Comparison of ENCODE assay signal across 8 cellular contexts in genomic region chr5:62412549-62413329, GRCh38. TPM values are rescaled to one million over a fixed set of nuclear protein-coding genes. Genes with fewer than 3 reads are reported as not detected.
DNase-seq lines count a peak whose midpoint lies in the region; ATAC-seq, FAIRE-seq and TF ChIP-seq lines count a peak whose summit lies in the region.

IPO11 (plus strand) TSS chr5:62412763; CDS start chr5:62437280, 24,517 bp downstream.

- H3K79me2 ChIP-seq in HepG2 (ENCODE audit: insufficient read depth, low read length): peaks cover 47% of the 10 kb centered on the region

- peak within 1 kb of the TSS; percentile 87 for H3K9ac ChIP-seq in HepG2 (ENCODE audit: insufficient read depth, low read depth, low read length)

- peaks cover 19% of the 10 kb centered on the region for H3K4me1 ChIP-seq in HepG2 (ENCODE audit: insufficient read depth, low read length)

- H3K27me3 ChIP-seq in HepG2 (ENCODE audit: control insufficient read depth in 1 of 2, insufficient read depth in 2 of 2, low read length in 2 of 2): no peaks in the 10 kb centered on the region; a peak in 1 of 5 replicates

- no peak; a peak in 1 of 4 replicates for TF ChIP-seq EP300 in HepG2 (IDR thresholded peaks at IDR 0.05; ENCODE audit: low read depth in 2 of 2, low read length in 2 of 2)
- no peak for TF ChIP-seq EP300 in HepG2 (CRISPR knock-in tag; IDR thresholded peaks at IDR 0.05; ENCODE audit: borderline replicate concordance)

- POLR2A ChIA-PET in activated CD4-positive, alpha-beta memory T cell treated with anti-CD3 and anti-CD28 coated beads for 36 hours (lab: Charles Lee): interaction anchor here (0.5 to 3.1 kb wide), 6 partner anchors 9 to 127 kb away, joined by 3 to 60 read pairs (median 4); partner anchors contain the start of genes DIMT1 and KIF2A
- POLR2A ChIA-PET in HepG2 (lab: Yijun Ruan, JAX): interaction anchor here (0.6 to 3.9 kb wide), 6 partner anchors 9 to 74 kb away, joined by 3 to 115 read pairs (median 3); partner anchors contain the start of gene DIMT1

- ATAC-seq in GM19438 (IDR thresholded peaks at IDR 0.05; ENCODE audit: low read depth, unreplicated experiment): peak; percentile 96
- peak; percentile 96 for ATAC-seq in HG03575 (IDR thresholded peaks at IDR 0.05; ENCODE audit: extremely low read depth, insufficient number of reproducible peaks, low FRiP score, unreplicated experiment)
- ATAC-seq in HepG2: peak; percentile 94

- intact Hi-C loops in activated CD4-positive, alpha-beta memory T cell treated with anti-CD3 and anti-CD28 coated beads for 36 hours (cut with micrococcal nuclease): loop anchor here (1.0 to 10.0 kb wide), 4 partner anchors 9 to 1078 kb away; partner anchors contain the start of genes DIMT1, KIF2A, LRRC70 and ZSWIM6
- intact Hi-C loops in HepG2 (cut with micrococcal nuclease; ENCODE audit: unreplicated experiment): loop anchor here (1.0 kb wide), 1 partner anchor 8 kb away; no protein-coding TSS in a partner anchor

- TF ChIP-seq CTCF in HepG2 (CRISPR knock-in tag; IDR thresholded peaks at IDR 0.05): peak; percentile 23; the same call in 1 of the 2 replicates

- FAIRE-seq in HepG2 (lab: Jason Lieb, UNC): peak; percentile 99

- peaks cover 23% of the 10 kb centered on the region for H3K4me1 Mint-ChIP-seq in activated CD4-positive, alpha-beta memory T cell treated with anti-CD3 and anti-CD28 coated beads for 36 hours (ENCODE audit: low read depth)

- H3K4me3 Mint-ChIP-seq in activated CD4-positive, alpha-beta memory T cell treated with anti-CD3 and anti-CD28 coated beads for 36 hours: peak within 1 kb of the TSS; percentile 87

- H3K27ac ChIP-seq in HepG2 (ENCODE audit: extremely low read length, insufficient read depth, low read length): peak within 1 kb of the TSS; percentile 85

- 2% methylated on average over 41 of the region's 66 CpGs for WGBS in HepG2 (ENCODE audit: low lambda C conversion rate)

- DNase-seq in CD1c-positive myeloid dendritic cell (ENCODE audit: extremely low spot score): peak; percentile 100
- DNase-seq in NCI-H82 treated with DMSO at 0.1 percent for 48 hours (lab: John Stamatoyannopoulos, UW; ENCODE audit: unreplicated experiment): peak; percentile 93
- peak; percentile 100 for DNase-seq in activated CD4-positive, alpha-beta memory T cell treated with anti-CD3 and anti-CD28 coated beads for 36 hours
- peak; percentile 98 to 99 for DNase-seq in dermis microvascular lymphatic vessel endothelial cell (ENCODE audit: low read depth in 2 of 2)
- peak; percentile 98 for DNase-seq in HepG2 (ENCODE audit: low spot score)
- peak; percentile 98 for DNase-seq in stimulated activated CD4-positive, alpha-beta T cell treated with anti-CD3 and anti-CD28 coated beads, Interleukin-4, amount 100 ng/mL, for 1 hour

- no peak for TF ChIP-seq RAD21 in HepG2 (CRISPR knock-in tag; IDR thresholded peaks at IDR 0.05)

- H3K4me2 ChIP-seq in HepG2 (ENCODE audit: low read depth, low read length): peak within 1 kb of the TSS; percentile 87

- H2AFZ ChIP-seq in HepG2 (ENCODE audit: low read length): peak within 1 kb of the TSS; percentile 75

- H3K4me3 ChIP-seq in HepG2 (replicated peaks in 1 of 3; ENCODE audit: insufficient read depth in 1 of 3, low read depth in 2 of 3, low read length in 3 of 3): peak within 1 kb of the TSS; percentile 91 to 100 (median 97)

- no peaks in the 10 kb centered on the region; the same call in 1 of the 2 replicates for H4K20me1 ChIP-seq in HepG2 (ENCODE audit: insufficient read depth, low read length)

- CTCF ChIA-PET in activated CD4-positive, alpha-beta memory T cell treated with anti-CD3 and anti-CD28 coated beads for 36 hours (lab: Charles Lee): interaction anchor here (0.8 to 2.6 kb wide), 4 partner anchors 9 to 189 kb away, joined by 3 to 18 read pairs (median 7); partner anchors contain the start of gene DIMT1
- CTCF ChIA-PET in HepG2 (lab: Yijun Ruan, JAX; ENCODE audit: low intra/inter-chr PET ratio, low total read pairs): no interaction called here

- H3K36me3 Mint-ChIP-seq in activated CD4-positive, alpha-beta memory T cell treated with anti-CD3 and anti-CD28 coated beads for 36 hours: peaks cover 3% of the 10 kb centered on the region

- H3K36me3 ChIP-seq in HepG2 (replicated peaks in 1 of 2; ENCODE audit: control insufficient read depth in 1 of 2, insufficient read depth in 2 of 2, low read length in 2 of 2): 0 out of 5 replicates have a peak, but pooled peaks cover 0 to 5% of the 10 kb centered on the region in 2 experiments

- in situ Hi-C loops in HepG2 (cut with HindIII; ENCODE audit: extremely low pct_ligation_motif_present, low pct_unique_long_range_greater_than_20kb): no loop called here

- BruUV-seq in HepG2 (replicated peaks; lab: Mats Ljungman, UMichigan): no TSS peak

- TF ChIP-seq POLR2A in HepG2 (IDR thresholded peaks at IDR 0.05; ENCODE audit: insufficient read depth in 1 of 2, low read depth in 2 of 2, low read length in 2 of 2): peak; percentile 71 to 83

- H3K27ac Mint-ChIP-seq in activated CD4-positive, alpha-beta memory T cell treated with anti-CD3 and anti-CD28 coated beads for 36 hours: peak within 1 kb of the TSS; percentile 88

- peaks cover 3% of the 10 kb centered on the region for H3K9me3 Mint-ChIP-seq in activated CD4-positive, alpha-beta memory T cell treated with anti-CD3 and anti-CD28 coated beads for 36 hours

- no peaks in the 10 kb centered on the region for H3K9me3 ChIP-seq in HepG2 (ENCODE audit: low read length)

- peaks cover 2% of the 10 kb centered on the region for H3K27me3 Mint-ChIP-seq in activated CD4-positive, alpha-beta memory T cell treated with anti-CD3 and anti-CD28 coated beads for 36 hours

TF ChIP-seq in HepG2, 621 proteins besides CTCF, POLR2A, EP300 and RAD21 (continues in another document):
- TF ChIP-seq TEAD2 (CRISPR knock-in tag; IDR thresholded peaks at IDR 0.05) (no peak), ZBTB43 (CRISPR knock-in tag; conservative IDR thresholded peaks at IDR 0.05) (no peak), RELA (CRISPR knock-in tag; IDR thresholded peaks at IDR 0.05) (peak; percentile 48; the same call in 1 of the 2 replicates), ETV5 (CRISPR knock-in tag; IDR thresholded peaks at IDR 0.05; ENCODE audit: borderline replicate concordance) (no peak; the same call in 1 of the 2 replicates), MLXIP (CRISPR knock-in tag; IDR thresholded peaks at IDR 0.05; ENCODE audit: borderline replicate concordance) (no peak)

RNA-seq across cellular contexts. Expression of gene IPO11, which starts in this region (rescaled TPM):
- 10 to 100 TPM; 55.4 to 59.2 TPM for total RNA-seq in activated CD4-positive, alpha-beta memory T cell treated with anti-CD3 and anti-CD28 coated beads for 36 hours
- 90.1 and 98.2 TPM in 2 replicates for total RNA-seq in dermis microvascular lymphatic vessel endothelial cell
- 24.4 and 47.3 TPM in 2 replicates for total RNA-seq in HepG2 (2016; rRNA removed; fragmentation: Illumina TruSeq; extraction: Trizol)
- 10.6 and 12.3 TPM in 2 replicates for total RNA-seq in HepG2 (2016; cell fraction: cytosol; rRNA removed; fragmentation: Illumina TruSeq; extraction: Trizol; ENCODE audit: low read depth)
- total RNA-seq in HepG2 (2016; cell fraction: insoluble cytoplasmic fraction; rRNA removed; fragmentation: Illumina TruSeq; extraction: Trizol): 23.4 and 45.3 TPM in 2 replicates
- 12.7 and 15.4 TPM in 2 replicates for total RNA-seq in HepG2 (2016; cell fraction: membrane; rRNA removed; fragmentation: Illumina TruSeq; extraction: Trizol)
- 34.8 and 41.2 TPM in 2 replicates for total RNA-seq in HepG2 (2016; cell fraction: nucleus; rRNA removed; fragmentation: Illumina TruSeq; extraction: Trizol)
- polyA plus RNA-seq in HepG2 (2011; rRNA removed): 10.2 and 13.9 TPM in 2 replicates
- 6.4 and 8.3 TPM in 2 replicates for polyA plus RNA-seq in HepG2 (2011; cell fraction: cytosol; rRNA removed)
- 10.3 and 11.5 TPM in 2 replicates for polyA plus RNA-seq in HepG2 (2011; cell fraction: nucleus; rRNA removed)
- polyA plus RNA-seq in HepG2 (2012): 9.1 and 15.2 TPM in 2 replicates
- polyA plus RNA-seq in HepG2 (2016; cell fraction: cytosol; fragmentation: Illumina TruSeq; extraction: Trizol; ENCODE audit: low read depth): 2.4 and 3.1 TPM in 2 replicates
- 40.1 and 41.1 TPM in 2 replicates for polyA plus RNA-seq in HepG2 (2016; cell fraction: insoluble cytoplasmic fraction; fragmentation: Illumina TruSeq; extraction: Trizol; ENCODE audit: low read depth)
- polyA plus RNA-seq in HepG2 (2016; cell fraction: membrane; fragmentation: Illumina TruSeq; extraction: Trizol; ENCODE audit: low read depth): 7.4 and 8.0 TPM in 2 replicates
- 22.7 and 26.1 TPM in 2 replicates for polyA plus RNA-seq in HepG2 (2016; cell fraction: nucleus; fragmentation: Illumina TruSeq; extraction: Trizol; ENCODE audit: insufficient read depth, low read depth)
- polyA minus RNA-seq in HepG2 (2011; rRNA and poly(A)+ RNA removed; ENCODE audit: low replicate concordance): 50.9 and 137 TPM in 2 replicates
- 18.5 and 25.1 TPM in 2 replicates for polyA minus RNA-seq in HepG2 (2011; cell fraction: cytosol; rRNA and poly(A)+ RNA removed)
- polyA minus RNA-seq in HepG2 (2011; cell fraction: nucleus; rRNA and poly(A)+ RNA removed): 65.4 and 66.4 TPM in 2 replicates

Comparison
In these comparisons a context has a peak if more than half of its experiments do, and no peak if none do; other contexts are left out.
1. Peak in every context shown above with its lines: DNase-seq, ATAC-seq, H3K4me3 ChIP-seq and H3K27ac ChIP-seq.